17 cellular contexts compared by ENCODE assay signal in the genomic region with DNA sequence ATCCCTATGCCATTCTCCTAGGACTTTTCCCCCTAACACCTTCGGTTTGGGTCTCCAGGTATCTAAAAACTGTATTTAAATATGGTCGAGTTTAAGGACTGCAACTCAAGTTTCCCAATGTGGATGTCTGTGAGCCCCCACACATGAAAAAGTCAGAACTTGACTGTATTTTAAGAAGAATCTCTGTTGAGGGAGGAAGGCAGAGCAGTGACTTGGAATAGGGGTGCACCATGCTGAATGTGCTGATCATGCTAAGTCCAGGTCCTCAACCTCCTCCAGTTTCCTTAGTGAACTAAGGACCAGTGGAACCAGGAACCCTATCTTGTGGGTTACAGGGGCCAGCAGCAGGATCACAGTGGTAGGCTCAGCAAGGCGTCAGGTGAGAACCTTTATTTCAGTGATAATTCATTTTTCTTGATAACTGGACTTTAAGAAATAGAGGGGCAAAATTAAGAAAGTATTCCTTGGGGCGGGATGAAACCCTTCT. TPM values are rescaled to one million over a fixed set of nuclear protein-coding genes. Genes with fewer than 3 reads are reported as not detected.
DNase-seq lines count a peak whose midpoint lies in the region; ATAC-seq and TF ChIP-seq lines count a peak whose summit lies in the region.
"Had no signal": no experiment of that assay in that cellular context is flagged by ENCODE, and none has a peak within 500 bp of the region (broad histone marks: within the 10 kb centered on the region; RNA-seq: fewer than 3 reads in every experiment).

No MANE protein-coding gene starts in this region.

- no peak for ATAC-seq in CD4-positive, alpha-beta T cell (ENCODE audit: poor library complexity)
- ATAC-seq in activated CD8-positive, alpha-beta T cell treated with anti-CD3 and anti-CD28 coated beads, Interleukin-2, amount 10 ng/mL, durations not matched to agents 7 days and 5 days = no peak
- no peak for ATAC-seq in naive thymus-derived CD4-positive, alpha-beta T cell
- ATAC-seq: PC-3 had no signal

- BruUV-seq in Calu3 (replicated peaks; lab: Mats Ljungman, UMichigan) = no TSS peak

- POLR2A ChIA-PET in CD4-positive, alpha-beta T cell (lab: Charles Lee) = interaction anchor here (0.9 to 5.0 kb wide), 6 partner anchors 13 to 169 kb away, joined by 4 to 46 read pairs (median 32); a partner anchor contains a TSS
- POLR2A ChIA-PET in activated CD8-positive, alpha-beta T cell treated with anti-CD3 and anti-CD28 coated beads, Interleukin-2, amount 10 ng/mL, durations not matched to agents 7 days and 5 days (lab: Charles Lee) = interaction anchor here (4.4 to 7.6 kb wide), 2 partner anchors 12 to 105 kb away, joined by 22 to 42 read pairs; a partner anchor contains a TSS
- POLR2A ChIA-PET in naive thymus-derived CD4-positive, alpha-beta T cell (lab: Charles Lee) = interaction anchor here (1.2 to 2.9 kb wide), 6 partner anchors 9 to 69 kb away, joined by 3 to 21 read pairs (median 6); no protein-coding TSS in a partner anchor

- peak overlapping the region; percentile 92 for H3K27ac Mint-ChIP-seq in CD4-positive, alpha-beta T cell
- H3K27ac Mint-ChIP-seq in activated CD8-positive, alpha-beta T cell treated with anti-CD3 and anti-CD28 coated beads, Interleukin-2, amount 10 ng/mL, durations not matched to agents 7 days and 5 days = peak overlapping the region; percentile 73
- peak overlapping the region; percentile 87 to 99 (median 97) for H3K27ac Mint-ChIP-seq in naive thymus-derived CD4-positive, alpha-beta T cell
- H3K27ac Mint-ChIP-seq in Calu3 (ENCODE audit: unreplicated experiment) = no peak overlapping the region
- H3K27ac Mint-ChIP-seq: brain had no signal

- CTCF ChIA-PET in CD4-positive, alpha-beta T cell (lab: Charles Lee) = interaction anchor here (2.7 to 6.4 kb wide), 5 partner anchors 12 to 106 kb away, joined by 10 to 52 read pairs (median 34); a partner anchor contains a TSS
- CTCF ChIA-PET in activated CD8-positive, alpha-beta T cell treated with anti-CD3 and anti-CD28 coated beads, Interleukin-2, amount 10 ng/mL, durations not matched to agents 7 days and 5 days (lab: Charles Lee) = interaction anchor here (1.1 to 5.5 kb wide), 5 partner anchors 12 to 135 kb away, joined by 3 to 81 read pairs (median 11); a partner anchor contains a TSS
- CTCF ChIA-PET in naive thymus-derived CD4-positive, alpha-beta T cell (lab: Charles Lee) = interaction anchor here (1.3 to 2.7 kb wide), 3 partner anchors 13 to 36 kb away, joined by 5 to 14 read pairs (median 6); no protein-coding TSS in a partner anchor
- CTCF ChIA-PET in Calu3 (lab: Charles Lee) = interaction anchor here (0.6 to 161.2 kb wide), 28 partner anchors 30 to 474 kb away, joined by 3 to 42089 read pairs (median 78); a partner anchor contains a TSS

- H3K36me3 Mint-ChIP-seq in CD4-positive, alpha-beta T cell (ENCODE audit: low read depth) = peaks cover 20% of the 10 kb centered on the region
- peaks cover 15% of the 10 kb centered on the region for H3K36me3 Mint-ChIP-seq in activated CD8-positive, alpha-beta T cell treated with anti-CD3 and anti-CD28 coated beads, Interleukin-2, amount 10 ng/mL, durations not matched to agents 7 days and 5 days (ENCODE audit: low read depth)
- H3K36me3 Mint-ChIP-seq in naive thymus-derived CD4-positive, alpha-beta T cell = peaks cover 0 to 5% (median 3%) of the 10 kb centered on the region in 5 donors
- peaks cover 43% of the 10 kb centered on the region for H3K36me3 Mint-ChIP-seq in Calu3 (ENCODE audit: insufficient read depth, unreplicated experiment)
- H3K36me3 Mint-ChIP-seq: brain had no signal

- H3K27me3 ChIP-seq in CD4-positive, alpha-beta T cell (ENCODE audit: control insufficient read depth, insufficient read depth, low read length) = no peaks in the 10 kb centered on the region
- no peaks in the 10 kb centered on the region for H3K27me3 ChIP-seq in naive thymus-derived CD4-positive, alpha-beta T cell (ENCODE audit: control insufficient read depth in 2 of 2, insufficient read depth in 2 of 2, low read length in 2 of 2)
- H3K27me3 ChIP-seq: MG63 had no signal

- H3K27ac ChIP-seq in CD4-positive, alpha-beta T cell (ENCODE audit: low read depth, low read length) = peak overlapping the region; percentile 97
- peak overlapping the region; percentile 87 for H3K27ac ChIP-seq in naive thymus-derived CD4-positive, alpha-beta T cell (ENCODE audit: low read depth, low read length)
- H3K27ac ChIP-seq: thoracic aorta had no signal

- no peak overlapping the region for H3K4me3 ChIP-seq in naive thymus-derived CD4-positive, alpha-beta T cell (ENCODE audit: low read length)
- H3K4me3 ChIP-seq: MG63, thoracic aorta had no signal

- no peaks in the 10 kb centered on the region for H3K27me3 Mint-ChIP-seq in CD4-positive, alpha-beta T cell
- H3K27me3 Mint-ChIP-seq in activated CD8-positive, alpha-beta T cell treated with anti-CD3 and anti-CD28 coated beads, Interleukin-2, amount 10 ng/mL, durations not matched to agents 7 days and 5 days (ENCODE audit: low read depth) = no peaks in the 10 kb centered on the region
- H3K27me3 Mint-ChIP-seq in naive thymus-derived CD4-positive, alpha-beta T cell = no peaks in the 10 kb centered on the region
- H3K27me3 Mint-ChIP-seq in Calu3 (ENCODE audit: unreplicated experiment) = peaks cover 37% of the 10 kb centered on the region

- no peaks in the 10 kb centered on the region for H3K9me3 Mint-ChIP-seq in CD4-positive, alpha-beta T cell
- no peaks in the 10 kb centered on the region for H3K9me3 Mint-ChIP-seq in activated CD8-positive, alpha-beta T cell treated with anti-CD3 and anti-CD28 coated beads, Interleukin-2, amount 10 ng/mL, durations not matched to agents 7 days and 5 days (ENCODE audit: insufficient read depth)
- peaks cover 0 to 2% (median 0%) of the 10 kb centered on the region in 11 donors for H3K9me3 Mint-ChIP-seq in naive thymus-derived CD4-positive, alpha-beta T cell
- H3K9me3 Mint-ChIP-seq in Calu3 (ENCODE audit: low read depth, unreplicated experiment) = no peaks in the 10 kb centered on the region
- H3K9me3 Mint-ChIP-seq: neural crest cell had no signal

- H3K4me1 Mint-ChIP-seq in CD4-positive, alpha-beta T cell (ENCODE audit: low read depth) = peaks cover 66% of the 10 kb centered on the region
- peaks cover 77% of the 10 kb centered on the region for H3K4me1 Mint-ChIP-seq in activated CD8-positive, alpha-beta T cell treated with anti-CD3 and anti-CD28 coated beads, Interleukin-2, amount 10 ng/mL, durations not matched to agents 7 days and 5 days (ENCODE audit: low read depth)
- peaks cover 37 to 70% (median 59%) of the 10 kb centered on the region in 7 donors for H3K4me1 Mint-ChIP-seq in naive thymus-derived CD4-positive, alpha-beta T cell
- H3K4me1 Mint-ChIP-seq in Calu3 (ENCODE audit: low read depth, unreplicated experiment) = peaks cover 31% of the 10 kb centered on the region
- H3K4me1 Mint-ChIP-seq: neural crest cell had no signal

- peak in 1 of 10 experiments; percentile 24 for DNase-seq in CD4-positive, alpha-beta T cell
- no peak for DNase-seq in activated CD8-positive, alpha-beta T cell treated with anti-CD3 and anti-CD28 coated beads, Interleukin-2, amount 10 ng/mL, durations not matched to agents 7 days and 5 days
- no peak for DNase-seq in naive thymus-derived CD4-positive, alpha-beta T cell
- no peak for DNase-seq in GM19240 (ENCODE audit: insufficient read length, low spot score)
- no peak for DNase-seq in Calu3
- DNase-seq in hepatic stellate cell (ENCODE audit: low spot score) = no peak
- DNase-seq: C1 segment of cervical spinal cord, dermis blood vessel endothelial cell, MG63, NCI-H1930, NCI-H524 treated with DMSO at 0.1 percent for 48 hours, PC-3 had no signal

- intact Hi-C loops in CD4-positive, alpha-beta T cell (cut with DNase I, micrococcal nuclease) = loop anchor here (5.0 kb wide), 2 partner anchors 55 to 225 kb away; a partner anchor contains a TSS
- intact Hi-C loops in naive thymus-derived CD4-positive, alpha-beta T cell (cut with micrococcal nuclease) = loop anchor here (5.0 kb wide), 1 partner anchor 35 kb away; no protein-coding TSS in a partner anchor
- intact Hi-C loops in Calu3 (cut with micrococcal nuclease; ENCODE audit: unreplicated experiment) = no loop called here

- peaks cover 0 to 4% (median 0%) of the 10 kb centered on the region in 3 experiments for H3K36me3 ChIP-seq in naive thymus-derived CD4-positive, alpha-beta T cell (ENCODE audit: control insufficient read depth in 2 of 3, insufficient read depth in 3 of 3, low read length in 3 of 3)
- H3K36me3 ChIP-seq: MG63, thoracic aorta had no signal

- peaks cover 43 to 65% of the 10 kb centered on the region in 2 donors for H3K4me1 ChIP-seq in naive thymus-derived CD4-positive, alpha-beta T cell (ENCODE audit: control insufficient read depth in 2 of 2, insufficient read depth in 2 of 2, low read length in 2 of 2)

- peak overlapping the region; percentile 56 for H3K4me3 Mint-ChIP-seq in CD4-positive, alpha-beta T cell
- H3K4me3 Mint-ChIP-seq in activated CD8-positive, alpha-beta T cell treated with anti-CD3 and anti-CD28 coated beads, Interleukin-2, amount 10 ng/mL, durations not matched to agents 7 days and 5 days = peak overlapping the region; percentile 23
- peak overlapping the region in 6 of 10 donors; percentile 22 to 85 (median 60) for H3K4me3 Mint-ChIP-seq in naive thymus-derived CD4-positive, alpha-beta T cell
- H3K4me3 Mint-ChIP-seq in Calu3 (ENCODE audit: low read depth, unreplicated experiment) = no peak overlapping the region
- H3K4me3 Mint-ChIP-seq: brain had no signal

- TF ChIP-seq CTCF in CD4-positive, alpha-beta T cell (IDR thresholded peaks at IDR 0.05) = no peak
- no peak for TF ChIP-seq CTCF in Calu3 (IDR thresholded peaks at IDR 0.05; ENCODE audit: unreplicated experiment)

- TF ChIP-seq POLR2A in GM19099 (IDR thresholded peaks at IDR 0.05; ENCODE audit: extremely low read depth, insufficient read length, low read depth) = peak; percentile 32

- H3K9me3 ChIP-seq in CD4-positive, alpha-beta T cell (ENCODE audit: control insufficient read depth, low read length) = no peaks in the 10 kb centered on the region
- H3K9me3 ChIP-seq in naive thymus-derived CD4-positive, alpha-beta T cell (ENCODE audit: control insufficient read depth in 2 of 3, low read length in 3 of 3) = no peaks in the 10 kb centered on the region
- H3K9me3 ChIP-seq: MG63, thoracic aorta had no signal

RNA-seq across cellular contexts. Expression of a gene that starts 19.5 kb away (rescaled TPM):
- total RNA-seq in CD4-positive, alpha-beta T cell = not detected
- under 1 TPM in 1 of 2 experiments, not detected in 1; 0.37 TPM for total RNA-seq in activated CD8-positive, alpha-beta T cell treated with anti-CD3 and anti-CD28 coated beads, Interleukin-2, amount 10 ng/mL, durations not matched to agents 7 days and 5 days
- total RNA-seq in naive thymus-derived CD4-positive, alpha-beta T cell = under 1 TPM in 1 of 5 experiments, not detected in 4; 0.99 TPM
- not detected for polyA plus RNA-seq in naive thymus-derived CD4-positive, alpha-beta T cell
- total RNA-seq in Calu3 (2022) = 2,531 and 2,746 TPM in 2 replicates
- total RNA-seq: glomerular endothelial cell, neural crest cell had no signal

RNA-seq across cellular contexts. Expression of a gene that starts 26.9 kb away (rescaled TPM):
- 10 to 100 TPM; 31.5 to 32.3 TPM for total RNA-seq in CD4-positive, alpha-beta T cell
- 10 to 100 TPM; 44.0 to 44.6 TPM for total RNA-seq in activated CD8-positive, alpha-beta T cell treated with anti-CD3 and anti-CD28 coated beads, Interleukin-2, amount 10 ng/mL, durations not matched to agents 7 days and 5 days
- total RNA-seq in naive thymus-derived CD4-positive, alpha-beta T cell = 10 to 100 TPM; 28.7 to 40.1 (median 32.3) TPM
- polyA plus RNA-seq in naive thymus-derived CD4-positive, alpha-beta T cell = 10 to 100 TPM; 73.5 to 74.3 TPM
- 2,121 and 2,217 TPM in 2 replicates for total RNA-seq in Calu3 (2022)

RNA-seq across cellular contexts. Expression of a gene that starts 57.4 kb away (rescaled TPM):
- 1 to 10 TPM; 2.4 to 4.6 TPM for total RNA-seq in CD4-positive, alpha-beta T cell
- total RNA-seq in activated CD8-positive, alpha-beta T cell treated with anti-CD3 and anti-CD28 coated beads, Interleukin-2, amount 10 ng/mL, durations not matched to agents 7 days and 5 days = 1 to 10 TPM; 2.1 to 3.0 TPM
- 10 to 100 TPM in 1 of 5 experiments, 1 to 10 TPM in 4; 3.6 to 10.5 (median 6.6) TPM for total RNA-seq in naive thymus-derived CD4-positive, alpha-beta T cell
- 1 to 10 TPM in 1 of 2 donors, under 1 TPM in 1; 0.39 to 2.4 TPM for polyA plus RNA-seq in naive thymus-derived CD4-positive, alpha-beta T cell
- 4,829 and 4,830 TPM in 2 replicates for total RNA-seq in Calu3 (2022)

Comparison
In these comparisons a context has a peak if more than half of its experiments do, and no peak if none do; other contexts are left out.
1. RNA of a gene that starts 19.5 kb away (total RNA-seq): 2,531 to 2,746 TPM in Calu3; 0.37 TPM in activated CD8-positive, alpha-beta T cell treated with anti-CD3 and anti-CD28 coated beads, Interleukin-2, amount 10 ng/mL, durations not matched to agents 7 days and 5 days, not detected in CD4-positive, alpha-beta T cell and 0.99 TPM in naive thymus-derived CD4-positive, alpha-beta T cell; every median in the first group is over 1,000 times any median in the second.
2. RNA of a gene that starts 26.9 kb away (total RNA-seq): 2,121 to 2,217 TPM in Calu3; 44.0 to 44.6 TPM in activated CD8-positive, alpha-beta T cell treated with anti-CD3 and anti-CD28 coated beads, Interleukin-2, amount 10 ng/mL, durations not matched to agents 7 days and 5 days, 28.7 to 40.1 TPM in naive thymus-derived CD4-positive, alpha-beta T cell and 31.5 to 32.3 TPM in CD4-positive, alpha-beta T cell; every median in the first group is over 10 times any median in the second.
3. RNA of a gene that starts 57.4 kb away (total RNA-seq): 4,829 to 4,830 TPM in Calu3; 3.6 to 10.5 TPM in naive thymus-derived CD4-positive, alpha-beta T cell, 2.4 to 4.6 TPM in CD4-positive, alpha-beta T cell and 2.1 to 3.0 TPM in activated CD8-positive, alpha-beta T cell treated with anti-CD3 and anti-CD28 coated beads, Interleukin-2, amount 10 ng/mL, durations not matched to agents 7 days and 5 days; every median in the first group is over 100 times any median in the second.